In the genomic region with DNA sequence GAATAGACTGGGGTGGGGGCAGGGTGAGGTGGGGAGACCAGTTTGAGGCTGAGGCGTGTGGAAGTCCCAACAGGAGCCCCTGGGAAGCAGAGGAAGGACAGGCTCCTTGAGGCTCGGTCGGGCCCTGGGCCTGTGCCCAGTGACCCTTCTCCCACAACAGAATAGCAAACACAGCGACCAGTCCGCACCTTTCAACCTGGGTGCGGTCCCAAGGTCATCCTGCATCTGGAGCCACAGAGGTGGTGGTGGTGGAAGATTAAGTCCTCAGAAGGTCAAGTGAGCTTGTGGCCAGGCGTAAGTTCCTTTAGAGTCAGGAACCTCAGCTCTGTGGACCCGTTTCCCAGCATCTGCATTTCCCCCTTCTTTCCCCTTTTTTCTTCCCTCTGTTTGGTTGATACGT, we compare ENCODE assay signal across 1 cellular context.
TF ChIP-seq lines count a peak whose summit lies in the region.

No MANE protein-coding gene starts in this region.

TF ChIP-seq in K562, 482 proteins besides CTCF, POLR2A, EP300 and RAD21 (continued from another document):
- no peak for TF ChIP-seq PRDM10 (IDR thresholded peaks at IDR 0.05; ENCODE audit: partially characterized antibody)
